ENCODE assay signal across 9 cellular contexts in genomic region chr22:23522642-23523251, GRCh38. TPM values are rescaled to one million over a fixed set of nuclear protein-coding genes. Genes with fewer than 3 reads are reported as not detected.
DNase-seq lines count a peak whose midpoint lies in the region; ATAC-seq and TF ChIP-seq lines count a peak whose summit lies in the region.
"Had no signal": no experiment of that assay in that cellular context is flagged by ENCODE, and none has a peak within 500 bp of the region (broad histone marks: within the 10 kb centered on the region; RNA-seq: fewer than 3 reads in every experiment).

No MANE protein-coding gene starts in this region.

- H3K4me1 ChIP-seq in SJCRH30 (peaks cover 13% of the 10 kb centered on the region; the same call in 1 of the 2 replicates), cardiac muscle cell (ENCODE audit: low read depth) (peaks cover 37% of the 10 kb centered on the region), psoas muscle (no peaks in the 10 kb centered on the region)

- H3K4me3 ChIP-seq in SJCRH30, result peak overlapping the region; percentile 64
- H3K4me3 ChIP-seq in cardiac muscle cell, result no peak overlapping the region
- peak overlapping the region; percentile 25 for H3K4me3 ChIP-seq in psoas muscle

- no peaks in the 10 kb centered on the region for H3K9me3 ChIP-seq in SJCRH30 (replicated peaks)
- H3K9me3 ChIP-seq in cardiac muscle cell (ENCODE audit: low read depth), result no peaks in the 10 kb centered on the region
- no peaks in the 10 kb centered on the region for H3K9me3 ChIP-seq in psoas muscle

- ATAC-seq in psoas muscle (no peak), GM19397 (IDR thresholded peaks at IDR 0.05; ENCODE audit: unreplicated experiment) (no peak), HG03097 (IDR thresholded peaks at IDR 0.05; ENCODE audit: low FRiP score, unreplicated experiment) (no peak), GM19463 (IDR thresholded peaks at IDR 0.05; ENCODE audit: unreplicated experiment) (no peak)

- H3K27ac ChIP-seq in SJCRH30 (peak overlapping the region; percentile 100; the same call in 1 of the 2 replicates), cardiac muscle cell (peak overlapping the region; percentile 98), psoas muscle (no peak overlapping the region)

- no peaks in the 10 kb centered on the region for H3K36me3 ChIP-seq in SJCRH30
- no peaks in the 10 kb centered on the region for H3K36me3 ChIP-seq in cardiac muscle cell
- no peaks in the 10 kb centered on the region for H3K36me3 ChIP-seq in psoas muscle (ENCODE audit: insufficient read depth in 1 of 2, low read depth in 1 of 2)

- DNase-seq in EH (ENCODE audit: low read depth), result peak; percentile 51
- peak in 1 of 2 experiments; percentile 36 for DNase-seq in SJCRH30
- peak; percentile 40 to 63 for DNase-seq in cardiac muscle cell (ENCODE audit: low read depth in 1 of 2, low spot score in 1 of 2)
- peak in 1 of 2 donors; percentile 38 for DNase-seq in psoas muscle
- DNase-seq in activated naive CD8-positive, alpha-beta T cell treated with anti-CD3 and anti-CD28 coated beads for 36 hours, result no peak

- no peaks in the 10 kb centered on the region for H3K36me3 Mint-ChIP-seq in activated naive CD8-positive, alpha-beta T cell treated with anti-CD3 and anti-CD28 coated beads for 36 hours

- no peak overlapping the region for H3K27ac Mint-ChIP-seq in activated naive CD8-positive, alpha-beta T cell treated with anti-CD3 and anti-CD28 coated beads for 36 hours

- H3K4me1 Mint-ChIP-seq in activated naive CD8-positive, alpha-beta T cell treated with anti-CD3 and anti-CD28 coated beads for 36 hours, result peaks cover 2% of the 10 kb centered on the region

- intact Hi-C loops in psoas muscle (cut with DNase I), result no loop called here

- H3K9me3 Mint-ChIP-seq in activated naive CD8-positive, alpha-beta T cell treated with anti-CD3 and anti-CD28 coated beads for 36 hours, result no peaks in the 10 kb centered on the region

- TF ChIP-seq CTCF in cardiac muscle cell (IDR thresholded peaks at IDR 0.05; ENCODE audit: low read depth, low read length) (no peak), psoas muscle (IDR thresholded peaks at IDR 0.05) (no peak)

- peaks cover 42% of the 10 kb centered on the region for H3K27me3 Mint-ChIP-seq in activated naive CD8-positive, alpha-beta T cell treated with anti-CD3 and anti-CD28 coated beads for 36 hours

- WGBS in psoas muscle, 3 donors, result 27 to 31% (median 30%) methylated on average over 26 to 37 of the region's 37 CpGs

- no peak overlapping the region for H3K4me3 Mint-ChIP-seq in activated naive CD8-positive, alpha-beta T cell treated with anti-CD3 and anti-CD28 coated beads for 36 hours

- no peaks in the 10 kb centered on the region for H3K27me3 ChIP-seq in SJCRH30
- no peaks in the 10 kb centered on the region for H3K27me3 ChIP-seq in cardiac muscle cell
- H3K27me3 ChIP-seq in psoas muscle (ENCODE audit: insufficient read depth in 3 of 3, low read length in 2 of 3), result peaks cover 0 to 24% (median 4%) of the 10 kb centered on the region in 3 donors

RNA-seq across cellular contexts. Expression of gene IGLL1, which starts 57.3 kb away (rescaled TPM):
- 0.36 TPM in 1 of 2 replicates, not detected in the other for total RNA-seq in SJCRH30 (2014; rRNA removed; shearing (Covaris generic))
- total RNA-seq in cardiac muscle cell (not detected in 2 replicates), psoas muscle (not detected)
- polyA plus RNA-seq in cardiac muscle cell (not detected in 2 replicates), psoas muscle (not detected)
- not detected for total RNA-seq in activated naive CD8-positive, alpha-beta T cell treated with anti-CD3 and anti-CD28 coated beads for 36 hours
- total RNA-seq: esophagus mucosa had no signal
